In the genomic region with DNA sequence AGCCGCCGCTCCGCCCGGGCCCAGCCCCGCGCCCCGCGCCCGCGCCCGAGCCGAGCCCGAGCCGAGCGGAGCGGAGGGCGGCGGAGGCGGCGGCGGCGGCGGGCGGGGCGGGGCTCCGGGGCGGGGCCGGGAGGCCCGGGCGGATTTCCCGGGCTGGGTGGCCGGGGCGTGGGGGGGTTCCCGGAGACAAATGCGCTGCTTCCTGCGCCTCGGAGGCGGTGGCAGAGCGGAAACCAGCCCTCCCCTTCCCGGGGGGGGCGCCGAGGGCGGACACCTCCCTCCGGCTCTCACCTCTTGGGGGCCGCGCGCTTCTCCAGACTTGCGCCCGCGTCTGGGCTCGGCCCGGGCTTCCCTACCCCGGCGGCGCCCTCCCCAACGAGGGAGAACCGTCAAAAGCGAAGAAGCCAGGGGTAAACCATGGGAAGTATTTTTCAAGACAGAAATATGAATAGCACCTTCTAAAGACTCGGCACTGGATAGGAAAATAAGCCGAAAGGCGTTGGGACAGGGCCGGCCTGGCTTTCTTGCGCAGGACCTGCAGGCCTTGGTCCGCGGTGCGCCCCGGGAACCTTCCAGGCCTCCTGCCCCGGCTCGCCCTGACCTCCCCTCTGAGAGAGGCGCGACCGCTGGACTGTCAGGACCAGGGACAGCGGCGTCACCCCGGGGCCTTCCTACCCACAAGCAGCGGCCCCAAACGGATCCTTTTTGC, we compare ENCODE assay signal across 8 cellular contexts. TPM values are rescaled to one million over a fixed set of nuclear protein-coding genes. Genes with fewer than 3 reads are reported as not detected.
DNase-seq lines count a peak whose midpoint lies in the region; ATAC-seq and TF ChIP-seq lines count a peak whose summit lies in the region.

MAPK11 (minus strand) TSS at position 79 of the 709 bp plus-strand sequence. CDS start 88 bp downstream, outside the sequence.

- peak within 1 kb of the TSS; percentile 33 for H2AFZ ChIP-seq in neuron (ENCODE audit: low read depth, low read length)

- peak; percentile 26 to 56 for DNase-seq in AML-193 (lab: John Stamatoyannopoulos, UW)
- DNase-seq in GOT3 (lab: John Stamatoyannopoulos, UW) = peak; percentile 21
- no peak for DNase-seq in Panc1 (ENCODE audit: low read depth, low spot score)
- DNase-seq in activated effector memory CD4-positive, alpha-beta T cell treated with anti-CD3 and anti-CD28 coated beads, Interleukin-2, amount 50 U/mL, for 16 hours = peak; percentile 92
- DNase-seq in fibroblast of villous mesenchyme (ENCODE audit: low read depth) = peak; percentile 82
- no peak for DNase-seq in NCI-H1048 (lab: John Stamatoyannopoulos, UW)

- no peaks in the 10 kb centered on the region for H3K9me3 ChIP-seq in Panc1 (ENCODE audit: control insufficient read depth, insufficient read depth, low read depth, low read length)
- H3K9me3 ChIP-seq in neuron (ENCODE audit: low read length) = peaks cover 6% of the 10 kb centered on the region

- BruUV-seq in Panc1 (replicated peaks; lab: Mats Ljungman, UMichigan) = no TSS peak

- peaks cover 23% of the 10 kb centered on the region for H3K4me1 ChIP-seq in Panc1 (ENCODE audit: control insufficient read depth, insufficient read depth, low read length)
- H3K4me1 ChIP-seq in neuron (ENCODE audit: insufficient read depth, low read length) = peaks cover 37% of the 10 kb centered on the region

- CTCF ChIA-PET in Panc1 (lab: Charles Lee) = interaction anchor here (0.6 kb wide), 1 partner anchor 33 kb away, joined by 5 read pairs; no protein-coding TSS in a partner anchor

- H3K27me3 ChIP-seq in Panc1 (ENCODE audit: control insufficient read depth, insufficient read depth, low read length) (no peaks in the 10 kb centered on the region), neuron (ENCODE audit: insufficient read depth, low read length) (no peaks in the 10 kb centered on the region)

- H3K27ac ChIP-seq in Panc1 (ENCODE audit: low read length) (peak within 1 kb of the TSS; percentile 86), temporal lobe (ENCODE audit: low read depth, low read length) (peak within 1 kb of the TSS; percentile 78)

- TF ChIP-seq CTCF in Panc1 (IDR thresholded peaks at IDR 0.05) = no peak
- no peak for TF ChIP-seq CTCF in fibroblast of villous mesenchyme (IDR thresholded peaks at IDR 0.05; ENCODE audit: insufficient read depth, low read depth, low read length)

- H3K4me3 ChIP-seq in Panc1 (ENCODE audit: low read depth in 2 of 2, low read length in 2 of 2) = peak within 1 kb of the TSS; percentile 56 to 65
- H3K4me3 ChIP-seq in fibroblast of villous mesenchyme (ENCODE audit: low read depth, low read length) = peak within 1 kb of the TSS; percentile 62
- H3K4me3 ChIP-seq in neuron (ENCODE audit: low read length) = peak within 1 kb of the TSS; percentile 58

- in situ Hi-C loops in Panc1 (cut with HindIII; ENCODE audit: low pct_unique_long_range_greater_than_20kb, low sequenced_read_pairs) = no loop called here

- ATAC-seq in Panc1 = peak; percentile 55

- H3K36me3 ChIP-seq in Panc1 (ENCODE audit: control insufficient read depth, insufficient read depth, low read length) (no peaks in the 10 kb centered on the region), neuron (ENCODE audit: insufficient read depth, low read length) (peaks cover 15% of the 10 kb centered on the region)

- POLR2A ChIA-PET in Panc1 (lab: Charles Lee) = no interaction called here

- intact Hi-C loops in Panc1 (cut with micrococcal nuclease; ENCODE audit: unreplicated experiment) = loop anchor here (5.0 kb wide), 1 partner anchor 72 kb away; the partner anchor contains the start of gene PPP6R2

RNA-seq across cellular contexts. Expression of gene MAPK11, which starts in this region (rescaled TPM):
- 77.7 TPM for total RNA-seq in Panc1 (2021; ENCODE audit: unreplicated experiment)
- polyA plus RNA-seq in Panc1 (2012; ENCODE audit: insufficient read length) = 105 TPM
- 6.5 and 6.8 TPM in 2 replicates for total RNA-seq in fibroblast of villous mesenchyme
- 16.0 TPM for total RNA-seq in temporal lobe

Comparison
In these comparisons a context has a peak if more than half of its experiments do, and no peak if none do; other contexts are left out.
1. DNase-seq: peak in AML-193 (2 of 2), GOT3 (single experiment), activated effector memory CD4-positive, alpha-beta T cell treated with anti-CD3 and anti-CD28 coated beads, Interleukin-2, amount 50 U/mL, for 16 hours (single experiment) and fibroblast of villous mesenchyme (single experiment); none in Panc1 (single experiment) and NCI-H1048 (single experiment).
2. Peak in every context shown above with its lines, with median percentiles within 50 percentile points of each other: H3K4me3 ChIP-seq.